In genomic region chr6:104705095-104705707, GRCh38 we compare ENCODE assay signal across 8 cellular contexts.
DNase-seq lines count a peak whose midpoint lies in the region; ATAC-seq and TF ChIP-seq lines count a peak whose summit lies in the region.

No MANE protein-coding gene starts in this region.

- H3K4me1 ChIP-seq in Peyer's patch = no peaks in the 10 kb centered on the region

- no peak for TF ChIP-seq CTCF in Peyer's patch (IDR thresholded peaks at IDR 0.05)
- TF ChIP-seq CTCF in brain microvascular endothelial cell (IDR thresholded peaks at IDR 0.05; ENCODE audit: low read depth, low read length, missing control alignments) = no peak
- TF ChIP-seq CTCF in GM13976 (IDR thresholded peaks at IDR 0.05; ENCODE audit: borderline replicate concordance, control extremely low read depth, extremely low read depth, insufficient read depth, missing control alignments) = no peak

- H3K36me3 ChIP-seq in Peyer's patch (no peaks in the 10 kb centered on the region), brain microvascular endothelial cell (replicated peaks) (no peaks in the 10 kb centered on the region)

- ATAC-seq in GM18870 (IDR thresholded peaks at IDR 0.05; ENCODE audit: unreplicated experiment) (peak; percentile 47), GM21786 (IDR thresholded peaks at IDR 0.05; ENCODE audit: unreplicated experiment) (no peak), GM21723 (IDR thresholded peaks at IDR 0.05; ENCODE audit: unreplicated experiment) (no peak), GM18858 (IDR thresholded peaks at IDR 0.05; ENCODE audit: unreplicated experiment) (no peak)

- no peaks in the 10 kb centered on the region for H3K9me3 ChIP-seq in Peyer's patch

- no peak overlapping the region for H3K27ac ChIP-seq in Peyer's patch
- peak overlapping the region; percentile 71 for H3K27ac ChIP-seq in brain microvascular endothelial cell

- no peak for TF ChIP-seq POLR2A in Peyer's patch (IDR thresholded peaks at IDR 0.05)

- H3K4me3 ChIP-seq in Peyer's patch (no peak overlapping the region), brain microvascular endothelial cell (ENCODE audit: low read depth, low read length) (no peak overlapping the region)

- DNase-seq in Peyer's patch = peak in 2 of 3 donors; percentile 28 to 68
- DNase-seq in brain microvascular endothelial cell = peak; percentile 71
- peak; percentile 13 for DNase-seq in myocyte (ENCODE audit: low read depth)
- DNase-seq in GM13976 (ENCODE audit: low spot score) = no peak

- H3K27me3 ChIP-seq in Peyer's patch (no peaks in the 10 kb centered on the region), brain microvascular endothelial cell (replicated peaks) (no peaks in the 10 kb centered on the region)

- in situ Hi-C loops in brain microvascular endothelial cell (cut with HindIII; ENCODE audit: low pct_ligation_motif_present, low sequenced_read_pairs) (no loop called here), GM13976 (cut with MboI; ENCODE audit: low sequenced_read_pairs, unreplicated experiment) (no loop called here)
